In genomic region chr3:136910697-136911096, GRCh38 we compare ENCODE assay signal across 17 cellular contexts. TPM values are rescaled to one million over a fixed set of nuclear protein-coding genes. Genes with fewer than 3 reads are reported as not detected.
A peak's percentile ranks its signal among the peaks of the same experiment; 100 is the strongest.
DNase-seq lines count a peak whose midpoint lies in the region; ATAC-seq, FAIRE-seq and TF ChIP-seq lines count a peak whose summit lies in the region.
"Had no signal": no experiment of that assay in that cellular context is flagged by ENCODE, and none has a peak within 500 bp of the region (broad histone marks: within the 10 kb centered on the region; RNA-seq: fewer than 3 reads in every experiment).

No MANE protein-coding gene starts in this region.

- H3K36me3 ChIP-seq in Loucy (ENCODE audit: insufficient read depth, low read length) (no peaks in the 10 kb centered on the region; the same call in 1 of the 2 replicates), pancreas (no peaks in the 10 kb centered on the region)

- TF ChIP-seq CTCF in Loucy (conservative IDR thresholded peaks at IDR 0.05; ENCODE audit: low read length) (no peak), pancreas (IDR thresholded peaks at IDR 0.05) (no peak)

- H4K20me1 ChIP-seq in Loucy (ENCODE audit: insufficient read depth, low read length, poor library complexity, severe bottlenecking) = peaks cover 56% of the 10 kb centered on the region

- FAIRE-seq in pancreas (lab: Jason Lieb, UNC) = no peak
- FAIRE-seq: A204.1, GM12878 had no signal

- peaks cover 5% of the 10 kb centered on the region; the same call in 1 of the 2 replicates for H3F3A ChIP-seq in Loucy (ENCODE audit: low read depth)

- H3K9me2 ChIP-seq in Loucy (replicated peaks; ENCODE audit: low read depth, low read length) = no peaks in the 10 kb centered on the region

- no peaks in the 10 kb centered on the region for H3K27me3 ChIP-seq in Loucy (ENCODE audit: insufficient read depth, low read length, poor library complexity, severe bottlenecking)
- no peaks in the 10 kb centered on the region for H3K27me3 ChIP-seq in pancreas

- H3K9ac ChIP-seq in Loucy (ENCODE audit: low read depth, low read length, poor library complexity, severe bottlenecking) = no peak overlapping the region

- 91 to 97% methylated on average over 2 of the region's 2 CpGs for WGBS in pancreas, 2 donors

- peak overlapping the region; percentile 55 for H3K27ac Mint-ChIP-seq in activated T-cell treated with anti-CD3 and anti-CD28 coated beads, Interleukin-2, amount 50 U/mL, for 72 hours
- H3K27ac Mint-ChIP-seq in immature natural killer cell = peak overlapping the region; percentile 88 to 96 (median 92)
- H3K27ac Mint-ChIP-seq in stimulated activated effector memory CD8-positive, alpha-beta T cell treated with anti-CD3 and anti-CD28 coated beads, Interleukin-12 subunit alpha, Interleukin-12 subunit beta, amount 100 ng/mL, for 72 hours = no peak overlapping the region
- H3K27ac Mint-ChIP-seq: B cell, H9, IgD-negative memory B cell had no signal

- H3K4me1 Mint-ChIP-seq in activated T-cell treated with anti-CD3 and anti-CD28 coated beads, Interleukin-2, amount 50 U/mL, for 72 hours (ENCODE audit: low read depth) = peaks cover 56% of the 10 kb centered on the region
- peaks cover 94 to 100% of the 10 kb centered on the region in 2 donors for H3K4me1 Mint-ChIP-seq in immature natural killer cell
- peaks cover 87% of the 10 kb centered on the region for H3K4me1 Mint-ChIP-seq in stimulated activated effector memory CD8-positive, alpha-beta T cell treated with anti-CD3 and anti-CD28 coated beads, Interleukin-12 subunit alpha, Interleukin-12 subunit beta, amount 100 ng/mL, for 72 hours

- no peak overlapping the region for H2AFZ ChIP-seq in Loucy (ENCODE audit: low read length)

- H3K9me3 Mint-ChIP-seq in activated T-cell treated with anti-CD3 and anti-CD28 coated beads, Interleukin-2, amount 50 U/mL, for 72 hours = peaks cover 2% of the 10 kb centered on the region in 2 donors
- H3K9me3 Mint-ChIP-seq in immature natural killer cell = peaks cover 0 to 3% (median under 1%) of the 10 kb centered on the region in 6 donors
- H3K9me3 Mint-ChIP-seq in stimulated activated effector memory CD8-positive, alpha-beta T cell treated with anti-CD3 and anti-CD28 coated beads, Interleukin-12 subunit alpha, Interleukin-12 subunit beta, amount 100 ng/mL, for 72 hours = no peaks in the 10 kb centered on the region

- H3K4me3 Mint-ChIP-seq in activated T-cell treated with anti-CD3 and anti-CD28 coated beads, Interleukin-2, amount 50 U/mL, for 72 hours = peak overlapping the region in 1 of 2 donors; percentile 41
- peak overlapping the region in 2 of 5 donors; percentile 8 to 80 for H3K4me3 Mint-ChIP-seq in immature natural killer cell
- H3K4me3 Mint-ChIP-seq in stimulated activated effector memory CD8-positive, alpha-beta T cell treated with anti-CD3 and anti-CD28 coated beads, Interleukin-12 subunit alpha, Interleukin-12 subunit beta, amount 100 ng/mL, for 72 hours = peak overlapping the region; percentile 0
- H3K4me3 Mint-ChIP-seq: B cell, H9, IgD-negative memory B cell had no signal

- H3K27me3 Mint-ChIP-seq in activated T-cell treated with anti-CD3 and anti-CD28 coated beads, Interleukin-2, amount 50 U/mL, for 72 hours (ENCODE audit: low read depth) = no peaks in the 10 kb centered on the region
- peaks cover 2 to 4% (median 2%) of the 10 kb centered on the region in 3 donors for H3K27me3 Mint-ChIP-seq in immature natural killer cell (ENCODE audit: low read depth in 3 of 3)
- H3K27me3 Mint-ChIP-seq: B cell; CD4-positive, alpha-beta memory T cell; IgD-negative memory B cell had no signal

- no peak for DNase-seq in activated T-cell treated with anti-CD3 and anti-CD28 coated beads, Interleukin-2, amount 50 U/mL, for 72 hours
- DNase-seq in activated T-cell treated with anti-CD3 and anti-CD28 coated beads, Interleukin-2, amount 50 U/mL, for 1 hour = no peak
- no peak for DNase-seq in immature natural killer cell
- no peak for DNase-seq in stimulated activated effector memory CD8-positive, alpha-beta T cell treated with anti-CD3 and anti-CD28 coated beads, Interleukin-12 subunit alpha, Interleukin-12 subunit beta, amount 100 ng/mL, for 72 hours (ENCODE audit: low spot score in 2 of 2)
- DNase-seq in globus pallidus (ENCODE audit: low spot score) = no peak
- DNase-seq in pancreas = no peak
- DNase-seq: C1 segment of cervical spinal cord; CD4-positive, alpha-beta memory T cell; DMS79; GOT3; H9 had no signal

- H3K4me2 ChIP-seq in Loucy (ENCODE audit: low read depth, low read length, poor library complexity, severe bottlenecking) = peak overlapping the region; percentile 59

- H3K79me2 ChIP-seq in Loucy (ENCODE audit: insufficient read depth, low read length) = peaks cover 100% of the 10 kb centered on the region

- no peak overlapping the region for H3K4me3 ChIP-seq in Loucy (ENCODE audit: low read length, poor library complexity, severe bottlenecking)
- H3K4me3 ChIP-seq in pancreas = no peak overlapping the region
- H3K4me3 ChIP-seq: GM12878 had no signal

- no peak overlapping the region for H3K27ac ChIP-seq in pancreas

- H3K36me3 Mint-ChIP-seq in activated T-cell treated with anti-CD3 and anti-CD28 coated beads, Interleukin-2, amount 50 U/mL, for 72 hours (ENCODE audit: insufficient read depth in 2 of 2) = peaks cover 8 to 20% of the 10 kb centered on the region in 2 donors
- peaks cover 0 to 8% (median 4%) of the 10 kb centered on the region in 3 donors for H3K36me3 Mint-ChIP-seq in immature natural killer cell
- peaks cover 5% of the 10 kb centered on the region for H3K36me3 Mint-ChIP-seq in stimulated activated effector memory CD8-positive, alpha-beta T cell treated with anti-CD3 and anti-CD28 coated beads, Interleukin-12 subunit alpha, Interleukin-12 subunit beta, amount 100 ng/mL, for 72 hours

- H3K4me1 ChIP-seq in Loucy (ENCODE audit: insufficient read depth, low read length, poor library complexity, severe bottlenecking) (peaks cover 83% of the 10 kb centered on the region), pancreas (peaks cover 0 to 14% (median 0%) of the 10 kb centered on the region in 3 donors)

- H3K9me3 ChIP-seq in Loucy (ENCODE audit: insufficient read depth, low read depth, low read length) = no peaks in the 10 kb centered on the region
- no peaks in the 10 kb centered on the region for H3K9me3 ChIP-seq in pancreas

- intact Hi-C loops in pancreas (cut with DNase I) = no loop called here

- ATAC-seq in activated T-cell treated with anti-CD3 and anti-CD28 coated beads, Interleukin-2, amount 50 U/mL, for 72 hours (replicated peaks in 1 of 2) = no peak
- no peak for ATAC-seq in stimulated activated effector memory CD8-positive, alpha-beta T cell treated with anti-CD3 and anti-CD28 coated beads, Interleukin-12 subunit alpha, Interleukin-12 subunit beta, amount 100 ng/mL, for 72 hours
- no peak for ATAC-seq in HG03565 (IDR thresholded peaks at IDR 0.05; ENCODE audit: unreplicated experiment)
- no peak for ATAC-seq in pancreas
- ATAC-seq: GM12878 had no signal

RNA-seq across cellular contexts. Expression of gene IL20RB, which starts 47.1 kb away (rescaled TPM):
- total RNA-seq in activated T-cell treated with anti-CD3 and anti-CD28 coated beads, Interleukin-2, amount 50 U/mL, for 72 hours = 1 to 10 TPM; 1.7 to 2.0 TPM
- polyA plus RNA-seq in immature natural killer cell (under 1 TPM in 2 of 3 donors, not detected in 1; 0.55 to 0.73 TPM), pancreas (1 to 10 TPM in 1 of 2 donors, under 1 TPM in 1; 0.87 to 1.3 TPM)
- under 1 TPM; 0.28 to 0.52 (median 0.34) TPM for total RNA-seq in pancreas
- polyA plus RNA-seq: IgD-negative memory B cell had no signal

RNA-seq across cellular contexts. Expression of gene NCK1, which starts 48.7 kb away (rescaled TPM):
- total RNA-seq in activated T-cell treated with anti-CD3 and anti-CD28 coated beads, Interleukin-2, amount 50 U/mL, for 72 hours = 10 to 100 TPM; 45.8 to 46.6 TPM
- polyA plus RNA-seq in immature natural killer cell = 10 to 100 TPM; 46.2 to 68.9 (median 46.3) TPM
- total RNA-seq in pancreas = 10 to 100 TPM in 4 of 6 donors, 1 to 10 TPM in 2; 9.6 to 28.3 (median 11.6) TPM
- polyA plus RNA-seq in pancreas = 10 to 100 TPM in 1 of 2 donors, 1 to 10 TPM in 1; 5.4 to 10.5 TPM
